34 cellular contexts compared by ENCODE assay signal in the genomic region with DNA sequence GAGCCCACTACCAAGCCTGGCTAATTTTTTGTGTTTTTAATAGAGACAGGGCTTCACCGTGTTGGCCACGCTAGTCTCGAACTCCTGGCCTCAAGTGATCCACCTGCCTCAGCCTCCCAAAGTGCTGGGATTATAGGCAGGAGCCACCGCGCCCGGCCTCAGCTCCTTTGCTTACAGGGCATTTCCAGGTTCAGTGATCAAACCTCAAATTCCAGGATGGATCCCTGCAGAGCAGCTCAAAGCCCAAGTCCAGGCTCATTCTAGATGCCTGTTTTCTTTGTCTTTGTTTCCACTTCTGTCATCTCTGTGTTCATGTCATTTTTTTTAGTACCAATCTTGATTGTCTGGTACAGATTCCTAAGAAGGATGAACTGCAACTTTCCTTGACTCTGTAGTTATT.
"Had no signal": no experiment of that assay in that cellular context is flagged by ENCODE, and none has a peak within 500 bp of the region (broad histone marks: within the 10 kb centered on the region; RNA-seq: fewer than 3 reads in every experiment).

No MANE protein-coding gene starts in this region.

- H3K4me3 ChIP-seq: ascending aorta, cardiac muscle cell, colonic mucosa, esophagus muscularis mucosa, heart left ventricle, ovary, skin epidermis, thoracic aorta, uterus had no signal

- H3K27me3 ChIP-seq: ascending aorta, cardiac muscle cell, colonic mucosa, esophagus muscularis mucosa, heart left ventricle, ovary, uterus had no signal

- H3K27ac ChIP-seq: ascending aorta, cardiac muscle cell, colonic mucosa, esophagus muscularis mucosa, foreskin keratinocyte, heart left ventricle, ovary, skin epidermis, thoracic aorta, uterus, VCaP had no signal

- DNase-seq: activated CD4-positive, alpha-beta T cell treated with anti-CD3 and anti-CD28 coated beads, Interleukin-2, amount 50 U/mL, for 1 hour; activated CD4-positive, CD25-positive, alpha-beta regulatory T cell treated with anti-CD3 and anti-CD28 coated beads, Interleukin-2, amount 50 U/mL, for 72 hours; activated CD8-positive, alpha-beta T cell treated with anti-CD3 and anti-CD28 coated beads for 36 hours; activated gamma-delta T cell; activated naive CD4-positive, alpha-beta T cell treated with anti-CD3 and anti-CD28 coated beads, Interleukin-2, amount 10 ng/mL, durations not matched to agents 7 days and 5 days; activated naive CD8-positive, alpha-beta T cell treated with anti-CD3 and anti-CD28 coated beads, Interleukin-2, amount 10 ng/mL, durations not matched to agents 7 days and 5 days; activated T-cell treated with anti-CD3 and anti-CD28 coated beads, Interleukin-2, amount 50 U/mL, for 48 hours; cerebellar nuclear complex; colonic mucosa; foreskin keratinocyte; heart left ventricle; hypothalamus; immature natural killer cell; kidney; left colon; mammary epithelial cell; naive B cell; ovary; stimulated activated CD4-positive, alpha-beta T cell treated with anti-CD3 and anti-CD28 coated beads, Interleukin-12 subunit alpha, Interleukin-12 subunit beta, amount 100 ng/mL, for 4 hours; stimulated activated CD4-positive, alpha-beta T cell treated with anti-CD3 and anti-CD28 coated beads, Interleukin-4, amount 100 ng/mL, for 1 hour; T-cell; trophoblast cell; uterus had no signal

- H3K4me1 Mint-ChIP-seq: immature natural killer cell, mesothelial cell of epicardium, naive B cell had no signal

- H3K9me3 ChIP-seq: ascending aorta, colonic mucosa, esophagus muscularis mucosa, heart left ventricle, ovary, thoracic aorta, uterus had no signal

- H3K4me3 Mint-ChIP-seq: activated CD8-positive, alpha-beta T cell treated with anti-CD3 and anti-CD28 coated beads for 36 hours; activated naive CD4-positive, alpha-beta T cell treated with anti-CD3 and anti-CD28 coated beads, Interleukin-2, amount 10 ng/mL, durations not matched to agents 7 days and 5 days; activated naive CD8-positive, alpha-beta T cell treated with anti-CD3 and anti-CD28 coated beads, Interleukin-2, amount 10 ng/mL, durations not matched to agents 7 days and 5 days; brain; immature natural killer cell; mesothelial cell of epicardium; naive B cell; stimulated activated naive CD8-positive, alpha-beta T cell treated with anti-CD3 and anti-CD28 coated beads, Interleukin-15, Interleukin-2, amounts not matched to agents 100 ng/mL and 50 ng/mL, for 24 hours; T-cell had no signal

- H3K9me3 Mint-ChIP-seq: activated CD8-positive, alpha-beta T cell treated with anti-CD3 and anti-CD28 coated beads for 36 hours; activated naive CD4-positive, alpha-beta T cell treated with anti-CD3 and anti-CD28 coated beads, Interleukin-2, amount 10 ng/mL, durations not matched to agents 7 days and 5 days; activated naive CD8-positive, alpha-beta T cell treated with anti-CD3 and anti-CD28 coated beads, Interleukin-2, amount 10 ng/mL, durations not matched to agents 7 days and 5 days; brain; immature natural killer cell; mesothelial cell of epicardium; naive B cell; stimulated activated naive CD8-positive, alpha-beta T cell treated with anti-CD3 and anti-CD28 coated beads, Interleukin-15, Interleukin-2, amounts not matched to agents 100 ng/mL and 50 ng/mL, for 24 hours; T-cell had no signal

- ATAC-seq: activated CD8-positive, alpha-beta T cell treated with anti-CD3 and anti-CD28 coated beads for 36 hours; foreskin keratinocyte; heart left ventricle; left colon; sciatic nerve; T-cell had no signal

- H3K36me3 ChIP-seq: ascending aorta, cardiac muscle cell, esophagus muscularis mucosa, heart left ventricle, ovary, thoracic aorta, uterus had no signal

- H3K36me3 Mint-ChIP-seq: brain, mesothelial cell of epicardium, naive B cell, T-cell had no signal

- H3K27me3 Mint-ChIP-seq: activated naive CD4-positive, alpha-beta T cell treated with anti-CD3 and anti-CD28 coated beads, Interleukin-2, amount 10 ng/mL, durations not matched to agents 7 days and 5 days; activated naive CD8-positive, alpha-beta T cell treated with anti-CD3 and anti-CD28 coated beads, Interleukin-2, amount 10 ng/mL, durations not matched to agents 7 days and 5 days; naive B cell; stimulated activated naive CD8-positive, alpha-beta T cell treated with anti-CD3 and anti-CD28 coated beads, Interleukin-15, Interleukin-2, amounts not matched to agents 100 ng/mL and 50 ng/mL, for 24 hours had no signal

- H3K27ac Mint-ChIP-seq: activated naive CD4-positive, alpha-beta T cell treated with anti-CD3 and anti-CD28 coated beads, Interleukin-2, amount 10 ng/mL, durations not matched to agents 7 days and 5 days; activated naive CD8-positive, alpha-beta T cell treated with anti-CD3 and anti-CD28 coated beads, Interleukin-2, amount 10 ng/mL, durations not matched to agents 7 days and 5 days; brain; immature natural killer cell; mesothelial cell of epicardium; naive B cell; progenitor cell of endocrine pancreas; stimulated activated naive CD8-positive, alpha-beta T cell treated with anti-CD3 and anti-CD28 coated beads, Interleukin-15, Interleukin-2, amounts not matched to agents 100 ng/mL and 50 ng/mL, for 24 hours; T-cell had no signal

- H3K4me1 ChIP-seq: ascending aorta, colonic mucosa, esophagus muscularis mucosa, foreskin keratinocyte, heart left ventricle, uterus had no signal
